9 cellular contexts compared by ENCODE assay signal in genomic region chr7:106658504-106659368, GRCh38. TPM values are rescaled to one million over a fixed set of nuclear protein-coding genes. Genes with fewer than 3 reads are reported as not detected.
DNase-seq lines count a peak whose midpoint lies in the region; ATAC-seq and TF ChIP-seq lines count a peak whose summit lies in the region.
"Had no signal": no experiment of that assay in that cellular context is flagged by ENCODE, and none has a peak within 500 bp of the region (broad histone marks: within the 10 kb centered on the region; RNA-seq: fewer than 3 reads in every experiment).

No MANE protein-coding gene starts in this region.

- in situ Hi-C loops in HAP-1 (cut with MboI; ENCODE audit: low sequenced_read_pairs): no loop called here

- WGBS in smooth muscle cell (ENCODE audit: low lambda C conversion rate): 74% methylated on average over 6 of the region's 6 CpGs

- H3K4me1 ChIP-seq in HAP-1 (peaks cover 10% of the 10 kb centered on the region), fibroblast of lung (ENCODE audit: control insufficient read depth, extremely low read depth, insufficient read depth, low read length) (peaks cover 3% of the 10 kb centered on the region), smooth muscle cell (ENCODE audit: low read depth) (peaks cover 17% of the 10 kb centered on the region)

- no peaks in the 10 kb centered on the region for H4K20me1 ChIP-seq in SU-DHL-6 (ENCODE audit: low read depth, low read length)
- H4K20me1 ChIP-seq in fibroblast of lung (ENCODE audit: control insufficient read depth, extremely low read depth, insufficient read depth, low read length): no peaks in the 10 kb centered on the region
- peaks cover 5% of the 10 kb centered on the region for H4K20me1 ChIP-seq in smooth muscle cell (ENCODE audit: low read depth)

- H2AFZ ChIP-seq in SU-DHL-6 (ENCODE audit: low read depth, low read length, severe bottlenecking) (no peak overlapping the region), fibroblast of lung (ENCODE audit: low read length) (no peak overlapping the region), smooth muscle cell (ENCODE audit: low read depth) (no peak overlapping the region)

- DNase-seq in HAP-1 (ENCODE audit: low spot score in 2 of 2) (no peak), fibroblast of lung (ENCODE audit: low read depth in 2 of 2) (no peak), smooth muscle cell (lab: John Stamatoyannopoulos, UW; ENCODE audit: unreplicated experiment) (no peak), nucleus accumbens (lab: John Stamatoyannopoulos, UW) (no peak), NCI-H1694 treated with DMSO at 0.1 percent for 48 hours (lab: John Stamatoyannopoulos, UW) (no peak), left lobe of liver (ENCODE audit: low spot score) (no peak), A172 (ENCODE audit: low spot score) (no peak)
- DNase-seq: NCI-H1930 had no signal

- H3K4me2 ChIP-seq in SU-DHL-6 (ENCODE audit: low read depth, low read length, poor library complexity, severe bottlenecking): peak overlapping the region; percentile 73
- peak overlapping the region; percentile 60 for H3K4me2 ChIP-seq in fibroblast of lung (ENCODE audit: extremely low read depth, insufficient read depth, low read length)
- peak overlapping the region; percentile 94 for H3K4me2 ChIP-seq in smooth muscle cell

- TF ChIP-seq CTCF in SU-DHL-6 (IDR thresholded peaks at IDR 0.05; ENCODE audit: insufficient read depth, low read length, poor library complexity, severe bottlenecking): no peak
- TF ChIP-seq CTCF in fibroblast of lung (conservative IDR thresholded peaks at IDR 0.05 in 1 of 2, IDR thresholded peaks at IDR 0.05 in 1 of 2; ENCODE audit: low read depth in 1 of 2, low read length in 2 of 2): no peak
- no peak for TF ChIP-seq CTCF in smooth muscle cell (IDR thresholded peaks at IDR 0.05; ENCODE audit: borderline replicate concordance, insufficient read depth, poor library complexity, severe bottlenecking)

- H3K27ac ChIP-seq in SU-DHL-6 (ENCODE audit: low read depth, low read length) (no peak overlapping the region), fibroblast of lung (ENCODE audit: insufficient read depth, low read length) (peak overlapping the region; percentile 66), smooth muscle cell (ENCODE audit: low read depth) (peak overlapping the region; percentile 46)

- no peaks in the 10 kb centered on the region for H3K9me2 ChIP-seq in SU-DHL-6 (replicated peaks; ENCODE audit: insufficient read depth, low read length)

- H3K9ac ChIP-seq in SU-DHL-6 (ENCODE audit: low read length) (peak overlapping the region; percentile 69; the same call in 1 of the 2 replicates), fibroblast of lung (ENCODE audit: insufficient read depth, low read length) (no peak overlapping the region), smooth muscle cell (ENCODE audit: low read depth) (peak overlapping the region; percentile 74)

- H3K27me3 ChIP-seq in HAP-1 (ENCODE audit: low read depth) (peaks cover 5% of the 10 kb centered on the region; the same call in 1 of the 2 replicates), SU-DHL-6 (ENCODE audit: low read length) (no peaks in the 10 kb centered on the region), fibroblast of lung (ENCODE audit: control insufficient read depth, insufficient read depth, low read length) (no peaks in the 10 kb centered on the region), smooth muscle cell (ENCODE audit: low read depth) (no peaks in the 10 kb centered on the region)

- no peaks in the 10 kb centered on the region for H3K9me3 ChIP-seq in HAP-1
- no peaks in the 10 kb centered on the region for H3K9me3 ChIP-seq in SU-DHL-6 (ENCODE audit: insufficient read depth, low read length)
- H3K9me3 ChIP-seq in fibroblast of lung (ENCODE audit: control insufficient read depth, insufficient read depth, low read depth, low read length): no peaks in the 10 kb centered on the region
- no peaks in the 10 kb centered on the region for H3K9me3 ChIP-seq in smooth muscle cell (replicated peaks; ENCODE audit: low read depth)

- H3K36me3 ChIP-seq in HAP-1 (replicated peaks): no peaks in the 10 kb centered on the region
- no peaks in the 10 kb centered on the region for H3K36me3 ChIP-seq in SU-DHL-6 (ENCODE audit: low read length)
- H3K36me3 ChIP-seq in fibroblast of lung (ENCODE audit: control insufficient read depth, insufficient read depth, low read length): no peaks in the 10 kb centered on the region
- H3K36me3 ChIP-seq in smooth muscle cell (ENCODE audit: low read depth): no peaks in the 10 kb centered on the region

- H3K79me2 ChIP-seq in SU-DHL-6 (ENCODE audit: insufficient read depth, low read length) (no peaks in the 10 kb centered on the region), fibroblast of lung (ENCODE audit: control insufficient read depth, insufficient read depth, low read length) (peaks cover 13% of the 10 kb centered on the region), smooth muscle cell (ENCODE audit: low read depth) (peaks cover 22% of the 10 kb centered on the region)

- H3K4me3 ChIP-seq in HAP-1: peak overlapping the region; percentile 54
- H3K4me3 ChIP-seq in SU-DHL-6 (ENCODE audit: insufficient read depth, low read length, poor library complexity, severe bottlenecking): peak overlapping the region; percentile 66
- peak overlapping the region; percentile 64 to 90 (median 84) for H3K4me3 ChIP-seq in fibroblast of lung (replicated peaks in 1 of 4; ENCODE audit: control extremely low read depth in 1 of 4, insufficient read depth in 1 of 4, low read depth in 3 of 4, low read length in 4 of 4)
- peak overlapping the region; percentile 73 for H3K4me3 ChIP-seq in smooth muscle cell

- no peak for ATAC-seq in left lobe of liver

- H3F3A ChIP-seq in SU-DHL-6 (ENCODE audit: insufficient read depth): peaks cover 23% of the 10 kb centered on the region
- H3F3A ChIP-seq in smooth muscle cell (ENCODE audit: low read depth): peaks cover 23% of the 10 kb centered on the region

RNA-seq across cellular contexts. Expression of gene CCDC71L, which starts 2.2 kb away (rescaled TPM):
- 36.7 and 39.1 TPM in 2 replicates for total RNA-seq in fibroblast of lung
- polyA plus RNA-seq in fibroblast of lung: 20.3 and 25.7 TPM in 2 replicates
- 28.9 and 40.6 TPM in 2 replicates for polyA plus RNA-seq in fibroblast of lung (2012)
- polyA minus RNA-seq in fibroblast of lung (ENCODE audit: low replicate concordance): 5.4 and 8.2 TPM in 2 replicates
- 33.1 and 35.7 TPM in 2 replicates for total RNA-seq in smooth muscle cell
- 17.1 and 21.0 TPM in 2 replicates for polyA plus RNA-seq in smooth muscle cell
- total RNA-seq in left lobe of liver: 15.2 TPM
- 20.6 TPM in 2 replicates for total RNA-seq in A172 (2014; rRNA removed; shearing (Covaris generic))
